ENCODE assay signal across 8 cellular contexts in the genomic region with DNA sequence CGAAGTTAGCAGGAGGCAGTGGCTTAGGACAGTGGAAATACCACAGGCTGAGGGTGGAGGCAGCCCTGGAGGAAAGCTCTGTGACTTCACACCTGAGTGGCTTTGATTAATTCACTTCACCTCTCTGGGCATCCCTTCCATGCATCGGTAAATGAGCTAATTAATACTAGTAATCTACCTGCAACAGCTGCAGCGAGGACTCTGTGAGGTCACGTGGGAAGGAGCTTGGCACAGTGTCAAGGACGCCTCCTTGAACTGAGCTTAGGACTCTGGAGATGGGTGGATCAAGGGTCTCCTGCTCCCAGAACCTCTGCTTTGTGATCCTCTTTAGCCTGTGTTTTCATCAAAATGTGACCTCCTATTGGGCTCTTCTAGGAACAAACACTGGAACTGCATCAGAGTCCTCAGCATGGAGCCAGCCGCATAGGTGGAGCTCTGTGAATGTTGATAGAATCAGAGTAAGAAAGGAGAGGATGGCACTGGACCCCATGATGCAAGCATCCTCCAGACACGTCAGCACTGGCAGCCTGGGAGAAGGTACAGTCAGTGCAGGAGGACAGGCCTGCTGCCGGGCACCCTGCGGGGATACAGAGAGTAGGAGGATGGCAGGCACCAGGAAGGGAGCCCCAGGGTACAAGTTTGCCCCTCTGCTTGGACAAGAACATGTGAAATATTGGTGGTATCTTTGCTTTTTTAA. TPM values are rescaled to one million over a fixed set of nuclear protein-coding genes. Genes with fewer than 3 reads are reported as not detected.
DNase-seq lines count a peak whose midpoint lies in the region; ATAC-seq and TF ChIP-seq lines count a peak whose summit lies in the region.

No MANE protein-coding gene starts in this region.

- H3K27ac Mint-ChIP-seq in HFFc6, result peak overlapping the region; percentile 80

- H3K9me3 ChIP-seq in right cardiac atrium (ENCODE audit: control insufficient read depth, low read length), result no peaks in the 10 kb centered on the region
- no peaks in the 10 kb centered on the region for H3K9me3 ChIP-seq in sigmoid colon

- no peak for TF ChIP-seq CTCF in HFFc6 (IDR thresholded peaks at IDR 0.05)
- no peak for TF ChIP-seq CTCF in VCaP (conservative IDR thresholded peaks at IDR 0.05)
- TF ChIP-seq CTCF in sigmoid colon (IDR thresholded peaks at IDR 0.05), result no peak

- peak overlapping the region; percentile 91 for H3K4me3 Mint-ChIP-seq in HFFc6

- H3K4me1 ChIP-seq in right cardiac atrium (ENCODE audit: control insufficient read depth, insufficient read depth, low read length) (peaks cover 8% of the 10 kb centered on the region), sigmoid colon (peaks cover 0 to 60% (median 56%) of the 10 kb centered on the region in 4 donors)

- DNase-seq in HFFc6 (no peak), right cardiac atrium (peak in 1 of 3 donors; percentile 76), sigmoid colon (peak; percentile 87), LoVo (ENCODE audit: low spot score) (no peak)
- DNase-seq in central memory CD4-positive, alpha-beta T cell, result no peak
- no peak for DNase-seq in activated CD4-positive, alpha-beta T cell treated with anti-CD3 and anti-CD28 coated beads for 4 hours

- H3K4me3 ChIP-seq in right cardiac atrium (ENCODE audit: low read length) (peak overlapping the region; percentile 56), sigmoid colon (peak overlapping the region; percentile 67 to 80 (median 69))

- H3K27me3 ChIP-seq in right cardiac atrium (ENCODE audit: control insufficient read depth, insufficient read depth) (no peaks in the 10 kb centered on the region), sigmoid colon (no peaks in the 10 kb centered on the region)

- H3K36me3 ChIP-seq in sigmoid colon, result no peaks in the 10 kb centered on the region

- peak in 2 of 4 donors; percentile 1 to 34 for TF ChIP-seq EP300 in sigmoid colon (IDR thresholded peaks at IDR 0.05)

- no peaks in the 10 kb centered on the region; the same call in 1 of the 2 replicates for H3K27me3 Mint-ChIP-seq in HFFc6 (ENCODE audit: insufficient read depth)

- WGBS in right cardiac atrium, result 52% methylated on average over 9 of the region's 9 CpGs
- WGBS in sigmoid colon, 2 donors, result 68 to 75% methylated on average over 9 of the region's 9 CpGs

- H3K9me3 Mint-ChIP-seq in HFFc6, result no peaks in the 10 kb centered on the region

- peaks cover 50% of the 10 kb centered on the region for H3K4me1 Mint-ChIP-seq in HFFc6 (ENCODE audit: low read depth)

- intact Hi-C loops in right cardiac atrium (cut with DNase I) (loop anchor here in 1 of 4 donors (10.0 kb wide), 1 partner anchor 61 kb away; no protein-coding TSS in a partner anchor), sigmoid colon (cut with DNase I) (loop anchor here (2.0 to 5.0 kb wide), 2 partner anchors 101 to 183 kb away; no protein-coding TSS in a partner anchor)

- ATAC-seq in right cardiac atrium (peak in 1 of 2 donors; percentile 1), HG03280 (IDR thresholded peaks at IDR 0.05; ENCODE audit: unreplicated experiment) (no peak)

- TF ChIP-seq POLR2A in sigmoid colon (IDR thresholded peaks at IDR 0.05), result no peak

- no peaks in the 10 kb centered on the region; the same call in 1 of the 2 replicates for H3K36me3 Mint-ChIP-seq in HFFc6 (ENCODE audit: low read depth)

- H3K27ac ChIP-seq in VCaP, result peak overlapping the region; percentile 60
- H3K27ac ChIP-seq in right cardiac atrium (ENCODE audit: low read length), result peak overlapping the region; percentile 40
- H3K27ac ChIP-seq in sigmoid colon, result peak overlapping the region; percentile 94 to 99 (median 96)

RNA-seq across cellular contexts. Expression of gene ANGPTL2, which starts 1.0 kb away (rescaled TPM):
- 10 to 100 TPM; 15.0 to 20.9 (median 19.4) TPM for total RNA-seq in HFFc6 (2021; fragmentation: NEBNext Ultra II Directional; extraction: Animal tissue kit (Norgen Biotek cat#: 25700))
- total RNA-seq in right cardiac atrium (10 to 100 TPM; 33.8 to 69.5 (median 47.2) TPM), sigmoid colon (100 to 1,000 TPM in 1 of 4 donors, 10 to 100 TPM in 3; 50.5 to 112 (median 78.8) TPM)
- polyA plus RNA-seq in right cardiac atrium (26.7 TPM), sigmoid colon (10 to 100 TPM in 1 of 3 donors, 1 to 10 TPM in 1, under 1 TPM in 1; 0.69 to 14.7 (median 9.6) TPM)

Comparison
In these comparisons a context has a peak if more than half of its experiments do, and no peak if none do; other contexts are left out.
1. H3K27ac ChIP-seq: peak in every context shown above with its lines; median percentile 96 in sigmoid colon; 60 in VCaP; 40 in right cardiac atrium.